In the genomic region with DNA sequence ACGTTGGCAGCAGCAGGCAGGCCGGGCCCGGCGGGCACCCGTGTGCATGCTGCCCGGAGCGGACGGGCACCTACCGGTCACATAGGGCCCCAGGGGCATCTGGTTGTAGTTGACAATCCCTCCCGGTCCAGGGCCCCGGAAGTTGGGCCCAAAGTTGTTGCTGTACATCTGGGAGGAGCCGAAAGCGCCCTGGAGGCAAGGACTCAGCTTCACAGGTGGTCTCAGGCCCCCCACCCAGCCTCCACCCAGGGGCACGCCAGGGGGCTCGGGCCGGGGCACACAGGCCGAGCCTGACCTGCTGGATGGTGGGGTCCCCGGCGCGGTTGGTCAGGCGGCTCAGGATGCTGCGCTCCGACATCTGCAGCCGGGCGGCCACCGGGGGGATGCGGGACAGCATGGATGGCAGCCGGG, we compare ENCODE assay signal across 16 cellular contexts.
DNase-seq lines count a peak whose midpoint lies in the region; ATAC-seq and TF ChIP-seq lines count a peak whose summit lies in the region.
"Had no signal": no experiment of that assay in that cellular context is flagged by ENCODE, and none has a peak within 500 bp of the region (broad histone marks: within the 10 kb centered on the region; RNA-seq: fewer than 3 reads in every experiment).

No MANE protein-coding gene starts in this region.

- H2BK15ac ChIP-seq in neuronal stem cell (ENCODE audit: low read length), result no peak overlapping the region

- peaks cover 0 to 26% (median 0%) of the 10 kb centered on the region in 3 experiments for H3K27me3 ChIP-seq in neuronal stem cell (ENCODE audit: control insufficient read depth in 3 of 3, insufficient read depth in 3 of 3, low read depth in 1 of 3, low read length in 3 of 3)
- H3K27me3 ChIP-seq: BLaER1 treated with 17β-estradiol and CSF1 and Interleukin-3, amounts not matched to agents 10 nM and 100 nM had no signal

- H2AFZ ChIP-seq in neuronal stem cell (ENCODE audit: low read length), result no peak overlapping the region
- H2AFZ ChIP-seq: GM23338 had no signal

- no peak overlapping the region for H2BK5ac ChIP-seq in neuronal stem cell (ENCODE audit: low read length)

- H3K14ac ChIP-seq in neuronal stem cell (ENCODE audit: low read length), result no peak overlapping the region

- peak; percentile 3 for DNase-seq in activated CD4-positive, alpha-beta T cell treated with anti-CD3 and anti-CD28 coated beads for 36 hours
- DNase-seq in activated CD4-positive, alpha-beta T cell treated with anti-CD3 and anti-CD28 coated beads, Interleukin-2, amount 50 U/mL, for 1 hour, result no peak
- DNase-seq in Right ventricle myocardium superior (peak; percentile 22), cardiac septum (ENCODE audit: low spot score) (no peak), neuronal stem cell (ENCODE audit: low spot score) (no peak), natural killer cell (no peak), NCI-H748 (lab: John Stamatoyannopoulos, UW; ENCODE audit: unreplicated experiment) (no peak)
- no peak for DNase-seq in activated naive CD8-positive, alpha-beta T cell treated with anti-CD3 and anti-CD28 coated beads, Interleukin-2, amount 50 U/mL, for 24 hours
- DNase-seq: CD8-positive, alpha-beta T cell; DMS79 treated with DMSO at 0.1 percent for 48 hours; GF-D8; HCEC 1CT had no signal

- H2AK5ac ChIP-seq in neuronal stem cell (ENCODE audit: low read depth, low read length), result peak overlapping the region; percentile 56

- no peak overlapping the region for H3K18ac ChIP-seq in neuronal stem cell (ENCODE audit: low read length)

- H3K4me1 ChIP-seq in neuronal stem cell (ENCODE audit: control insufficient read depth in 2 of 2, insufficient read depth in 1 of 2, low read depth in 1 of 2, low read length in 2 of 2), result peaks cover 0 to 11% of the 10 kb centered on the region in 2 donors
- H3K4me1 ChIP-seq: A549 had no signal

- H3K27ac ChIP-seq in neuronal stem cell (replicated peaks; ENCODE audit: low read length), result no peak overlapping the region
- H3K27ac ChIP-seq: 22Rv1, A549 had no signal

- H3K4me1 Mint-ChIP-seq in activated CD4-positive, alpha-beta T cell treated with anti-CD3 and anti-CD28 coated beads for 36 hours, result no peaks in the 10 kb centered on the region
- peaks cover 0 to 7% of the 10 kb centered on the region in 2 donors for H3K4me1 Mint-ChIP-seq in natural killer cell
- H3K4me1 Mint-ChIP-seq in activated naive CD8-positive, alpha-beta T cell treated with anti-CD3 and anti-CD28 coated beads, Interleukin-2, amount 50 U/mL, for 24 hours, result no peaks in the 10 kb centered on the region

- intact Hi-C loops in activated CD4-positive, alpha-beta T cell treated with anti-CD3 and anti-CD28 coated beads for 36 hours (cut with DNase I, micrococcal nuclease), result loop anchor here in 1 of 2 experiments (5.0 kb wide), 1 partner anchor 96 kb away; no protein-coding TSS in a partner anchor
- intact Hi-C loops in Right ventricle myocardium superior (cut with DNase I), result no loop called here
- intact Hi-C loops in cardiac septum (cut with DNase I), result no loop called here
- intact Hi-C loops in natural killer cell (cut with micrococcal nuclease), result loop anchor here (5.0 to 10.0 kb wide), 2 partner anchors 136 to 238 kb away; a partner anchor contains a TSS

- CTCF ChIA-PET in activated CD4-positive, alpha-beta T cell treated with anti-CD3 and anti-CD28 coated beads for 36 hours (lab: Charles Lee), result no interaction called here

- no peak overlapping the region for H3K4me3 ChIP-seq in neuronal stem cell (ENCODE audit: low read length in 2 of 2)
- H3K4me3 ChIP-seq: A549; BLaER1 treated with 17β-estradiol and CSF1 and Interleukin-3, amounts not matched to agents 10 nM and 100 nM; GM23338 had no signal

- no peak overlapping the region for H3K4ac ChIP-seq in neuronal stem cell (ENCODE audit: low read length)

- peak overlapping the region; percentile 58 for H2BK12ac ChIP-seq in neuronal stem cell (ENCODE audit: low read length)

- no peaks in the 10 kb centered on the region for H3K9me3 Mint-ChIP-seq in activated CD4-positive, alpha-beta T cell treated with anti-CD3 and anti-CD28 coated beads for 36 hours (ENCODE audit: low read depth)
- no peaks in the 10 kb centered on the region for H3K9me3 Mint-ChIP-seq in natural killer cell
- H3K9me3 Mint-ChIP-seq in activated naive CD8-positive, alpha-beta T cell treated with anti-CD3 and anti-CD28 coated beads, Interleukin-2, amount 50 U/mL, for 24 hours, result no peaks in the 10 kb centered on the region
- H3K9me3 Mint-ChIP-seq: CD8-positive, alpha-beta T cell; GM23338 had no signal

- no peak for ATAC-seq in activated CD4-positive, alpha-beta T cell treated with anti-CD3 and anti-CD28 coated beads for 36 hours
- ATAC-seq in Right ventricle myocardium superior (ENCODE audit: poor library complexity) (no peak), natural killer cell (no peak)
- no peak for ATAC-seq in activated naive CD8-positive, alpha-beta T cell treated with anti-CD3 and anti-CD28 coated beads, Interleukin-2, amount 50 U/mL, for 24 hours
- ATAC-seq: A549; CD8-positive, alpha-beta T cell; GM23338 had no signal

- H3K4me2 ChIP-seq in neuronal stem cell (ENCODE audit: insufficient read depth, low read length, poor library complexity, severe bottlenecking), result no peak overlapping the region
- H3K4me2 ChIP-seq: A549, GM23338 had no signal

- no peak overlapping the region for H3K4me3 Mint-ChIP-seq in activated CD4-positive, alpha-beta T cell treated with anti-CD3 and anti-CD28 coated beads for 36 hours
- no peak overlapping the region for H3K4me3 Mint-ChIP-seq in natural killer cell
- H3K4me3 Mint-ChIP-seq in activated naive CD8-positive, alpha-beta T cell treated with anti-CD3 and anti-CD28 coated beads, Interleukin-2, amount 50 U/mL, for 24 hours, result no peak overlapping the region
- H3K4me3 Mint-ChIP-seq: CD8-positive, alpha-beta T cell; GM23338 had no signal

- no peaks in the 10 kb centered on the region for H3K36me3 ChIP-seq in neuronal stem cell (replicated peaks in 1 of 2; ENCODE audit: control insufficient read depth in 2 of 2, insufficient read depth in 2 of 2, low read length in 2 of 2)
- H3K36me3 ChIP-seq: BLaER1 treated with 17β-estradiol and CSF1 and Interleukin-3, amounts not matched to agents 10 nM and 100 nM had no signal

- TF ChIP-seq CTCF in natural killer cell (IDR thresholded peaks at IDR 0.05), result no peak

- POLR2A ChIA-PET in activated CD4-positive, alpha-beta T cell treated with anti-CD3 and anti-CD28 coated beads for 36 hours (lab: Charles Lee), result no interaction called here

- no peaks in the 10 kb centered on the region for H3K79me1 ChIP-seq in neuronal stem cell (ENCODE audit: low read depth, low read length)

- H3K23ac ChIP-seq in neuronal stem cell (ENCODE audit: low read depth, low read length, poor library complexity), result no peak overlapping the region

- no CpG with 5 or more reads among the region's 28 CpGs for WGBS in neuronal stem cell (ENCODE audit: extremely low coverage in 2 of 2, insufficient read length in 2 of 2, insufficient replicate concordance in 1 of 2), 2 donors

- peaks cover 9% of the 10 kb centered on the region for H3K27me3 Mint-ChIP-seq in activated CD4-positive, alpha-beta T cell treated with anti-CD3 and anti-CD28 coated beads for 36 hours
- H3K27me3 Mint-ChIP-seq in natural killer cell (ENCODE audit: low read depth in 2 of 2), result peaks cover 0 to 11% of the 10 kb centered on the region in 2 donors
- H3K27me3 Mint-ChIP-seq in activated naive CD8-positive, alpha-beta T cell treated with anti-CD3 and anti-CD28 coated beads, Interleukin-2, amount 50 U/mL, for 24 hours, result peaks cover 14% of the 10 kb centered on the region

- peaks cover 0 to 5% of the 10 kb centered on the region in 2 donors for H3K9me3 ChIP-seq in neuronal stem cell (replicated peaks in 1 of 2; ENCODE audit: control insufficient read depth in 2 of 2, insufficient read depth in 1 of 2, low read depth in 1 of 2, low read length in 2 of 2)
- H3K9me3 ChIP-seq: A549; BLaER1 treated with 17β-estradiol and CSF1 and Interleukin-3, amounts not matched to agents 10 nM and 100 nM had no signal

- no peak overlapping the region for H4K8ac ChIP-seq in neuronal stem cell (ENCODE audit: low read depth, low read length)

- H3K9ac ChIP-seq in neuronal stem cell (ENCODE audit: low read depth, low read length, poor library complexity), result no peak overlapping the region

- H2BK120ac ChIP-seq in neuronal stem cell (ENCODE audit: low read depth, low read length), result no peak overlapping the region

- no peak overlapping the region for H3K27ac Mint-ChIP-seq in activated CD4-positive, alpha-beta T cell treated with anti-CD3 and anti-CD28 coated beads for 36 hours
- H3K27ac Mint-ChIP-seq in natural killer cell, result no peak overlapping the region
- H3K27ac Mint-ChIP-seq in activated naive CD8-positive, alpha-beta T cell treated with anti-CD3 and anti-CD28 coated beads, Interleukin-2, amount 50 U/mL, for 24 hours, result no peak overlapping the region
- H3K27ac Mint-ChIP-seq: CD8-positive, alpha-beta T cell; GM23338 had no signal

- H3K36me3 Mint-ChIP-seq in activated CD4-positive, alpha-beta T cell treated with anti-CD3 and anti-CD28 coated beads for 36 hours (ENCODE audit: low read depth), result no peaks in the 10 kb centered on the region
- H3K36me3 Mint-ChIP-seq in natural killer cell, result no peaks in the 10 kb centered on the region
- no peaks in the 10 kb centered on the region for H3K36me3 Mint-ChIP-seq in activated naive CD8-positive, alpha-beta T cell treated with anti-CD3 and anti-CD28 coated beads, Interleukin-2, amount 50 U/mL, for 24 hours (ENCODE audit: low read depth)
- H3K36me3 Mint-ChIP-seq: CD8-positive, alpha-beta T cell had no signal

- H4K91ac ChIP-seq in neuronal stem cell (ENCODE audit: low read depth, low read length, poor library complexity), result no peak overlapping the region

Comparison
In these comparisons a context has a peak if more than half of its experiments do, and no peak if none do; other contexts are left out.
1. DNase-seq: peak in activated CD4-positive, alpha-beta T cell treated with anti-CD3 and anti-CD28 coated beads for 36 hours (single experiment) and Right ventricle myocardium superior (single experiment); none in activated CD4-positive, alpha-beta T cell treated with anti-CD3 and anti-CD28 coated beads, Interleukin-2, amount 50 U/mL, for 1 hour (single experiment), cardiac septum (single experiment), neuronal stem cell (single experiment), natural killer cell (single experiment), NCI-H748 (single experiment) and activated naive CD8-positive, alpha-beta T cell treated with anti-CD3 and anti-CD28 coated beads, Interleukin-2, amount 50 U/mL, for 24 hours (single experiment).